In the genomic region with DNA sequence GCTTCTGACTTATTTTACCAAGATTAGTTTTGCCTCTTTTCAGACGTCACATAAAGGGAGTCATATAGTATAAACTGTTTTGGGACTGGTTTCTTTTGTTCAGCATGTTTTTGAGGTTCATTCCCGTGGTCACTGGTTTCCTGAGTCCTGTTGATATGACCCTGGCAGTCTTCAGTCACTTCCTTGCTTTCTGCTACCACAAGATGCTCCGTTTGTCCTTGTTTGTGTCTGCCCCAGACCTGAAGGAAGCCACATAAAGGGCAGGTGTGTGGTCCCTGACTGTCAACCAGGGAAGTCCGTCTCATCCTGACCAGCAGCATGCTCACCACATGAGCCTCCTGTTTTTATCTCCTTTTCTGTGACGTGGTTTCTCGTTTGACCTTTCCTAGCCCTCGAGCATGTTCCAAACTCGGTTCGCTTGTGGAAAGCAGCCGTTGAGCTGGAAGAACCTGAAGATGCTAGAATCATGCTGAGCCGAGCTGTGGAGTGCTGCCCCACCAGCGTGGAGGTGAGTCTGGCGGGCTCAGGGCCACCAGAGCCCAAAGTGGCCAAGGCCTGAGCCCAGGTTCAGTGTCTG, we compare ENCODE assay signal across 1 cellular context.
TF ChIP-seq lines count a peak whose summit lies in the region.

No MANE protein-coding gene starts in this region.

TF ChIP-seq in HepG2, 621 proteins besides CTCF, POLR2A, EP300 and RAD21:
- TF ChIP-seq SIX1 (CRISPR knock-in tag; IDR thresholded peaks at IDR 0.05; ENCODE audit: borderline replicate concordance) (no peak), RXRA (CRISPR knock-in tag; IDR thresholded peaks at IDR 0.05) (0 out of 2 replicates have a peak, but pooled peaks have one; percentile 22), ZNF768 (CRISPR knock-in tag; IDR thresholded peaks at IDR 0.05) (peak; percentile 47; the same call in 1 of the 2 replicates), ZNF317 (CRISPR knock-in tag; IDR thresholded peaks at IDR 0.05) (no peak), ZNF441 (CRISPR knock-in tag; IDR thresholded peaks at IDR 0.05; ENCODE audit: borderline replicate concordance) (no peak)
- TF ChIP-seq, protein P1, sequence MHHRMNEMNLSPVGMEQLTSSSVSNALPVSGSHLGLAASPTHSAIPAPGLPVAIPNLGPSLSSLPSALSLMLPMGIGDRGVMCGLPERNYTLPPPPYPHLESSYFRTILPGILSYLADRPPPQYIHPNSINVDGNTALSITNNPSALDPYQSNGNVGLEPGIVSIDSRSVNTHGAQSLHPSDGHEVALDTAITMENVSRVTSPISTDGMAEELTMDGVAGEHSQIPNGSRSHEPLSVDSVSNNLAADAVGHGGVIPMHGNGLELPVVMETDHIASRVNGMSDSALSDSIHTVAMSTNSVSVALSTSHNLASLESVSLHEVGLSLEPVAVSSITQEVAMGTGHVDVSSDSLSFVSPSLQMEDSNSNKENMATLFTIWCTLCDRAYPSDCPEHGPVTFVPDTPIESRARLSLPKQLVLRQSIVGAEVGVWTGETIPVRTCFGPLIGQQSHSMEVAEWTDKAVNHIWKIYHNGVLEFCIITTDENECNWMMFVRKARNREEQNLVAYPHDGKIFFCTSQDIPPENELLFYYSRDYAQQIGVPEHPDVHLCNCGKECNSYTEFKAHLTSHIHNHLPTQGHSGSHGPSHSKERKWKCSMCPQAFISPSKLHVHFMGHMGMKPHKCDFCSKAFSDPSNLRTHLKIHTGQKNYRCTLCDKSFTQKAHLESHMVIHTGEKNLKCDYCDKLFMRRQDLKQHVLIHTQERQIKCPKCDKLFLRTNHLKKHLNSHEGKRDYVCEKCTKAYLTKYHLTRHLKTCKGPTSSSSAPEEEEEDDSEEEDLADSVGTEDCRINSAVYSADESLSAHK (CRISPR knock-in tag; IDR thresholded peaks at IDR 0.05; ENCODE audit: borderline replicate concordance), result no peak
- TF ChIP-seq, protein P2, sequence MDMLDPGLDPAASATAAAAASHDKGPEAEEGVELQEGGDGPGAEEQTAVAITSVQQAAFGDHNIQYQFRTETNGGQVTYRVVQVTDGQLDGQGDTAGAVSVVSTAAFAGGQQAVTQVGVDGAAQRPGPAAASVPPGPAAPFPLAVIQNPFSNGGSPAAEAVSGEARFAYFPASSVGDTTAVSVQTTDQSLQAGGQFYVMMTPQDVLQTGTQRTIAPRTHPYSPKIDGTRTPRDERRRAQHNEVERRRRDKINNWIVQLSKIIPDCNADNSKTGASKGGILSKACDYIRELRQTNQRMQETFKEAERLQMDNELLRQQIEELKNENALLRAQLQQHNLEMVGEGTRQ (IDR thresholded peaks at IDR 0.05; ENCODE audit: low read depth, low read length), result no peak
- TF ChIP-seq, protein P2 (CRISPR knock-in tag; IDR thresholded peaks at IDR 0.05; ENCODE audit: borderline replicate concordance), result no peak
- TF ChIP-seq, protein P3, sequence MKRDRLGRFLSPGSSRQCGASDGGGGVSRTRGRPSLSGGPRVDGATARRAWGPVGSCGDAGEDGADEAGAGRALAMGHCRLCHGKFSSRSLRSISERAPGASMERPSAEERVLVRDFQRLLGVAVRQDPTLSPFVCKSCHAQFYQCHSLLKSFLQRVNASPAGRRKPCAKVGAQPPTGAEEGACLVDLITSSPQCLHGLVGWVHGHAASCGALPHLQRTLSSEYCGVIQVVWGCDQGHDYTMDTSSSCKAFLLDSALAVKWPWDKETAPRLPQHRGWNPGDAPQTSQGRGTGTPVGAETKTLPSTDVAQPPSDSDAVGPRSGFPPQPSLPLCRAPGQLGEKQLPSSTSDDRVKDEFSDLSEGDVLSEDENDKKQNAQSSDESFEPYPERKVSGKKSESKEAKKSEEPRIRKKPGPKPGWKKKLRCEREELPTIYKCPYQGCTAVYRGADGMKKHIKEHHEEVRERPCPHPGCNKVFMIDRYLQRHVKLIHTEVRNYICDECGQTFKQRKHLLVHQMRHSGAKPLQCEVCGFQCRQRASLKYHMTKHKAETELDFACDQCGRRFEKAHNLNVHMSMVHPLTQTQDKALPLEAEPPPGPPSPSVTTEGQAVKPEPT (CRISPR knock-in tag; IDR thresholded peaks at IDR 0.05; ENCODE audit: low read depth), result no peak
